In the genomic region with DNA sequence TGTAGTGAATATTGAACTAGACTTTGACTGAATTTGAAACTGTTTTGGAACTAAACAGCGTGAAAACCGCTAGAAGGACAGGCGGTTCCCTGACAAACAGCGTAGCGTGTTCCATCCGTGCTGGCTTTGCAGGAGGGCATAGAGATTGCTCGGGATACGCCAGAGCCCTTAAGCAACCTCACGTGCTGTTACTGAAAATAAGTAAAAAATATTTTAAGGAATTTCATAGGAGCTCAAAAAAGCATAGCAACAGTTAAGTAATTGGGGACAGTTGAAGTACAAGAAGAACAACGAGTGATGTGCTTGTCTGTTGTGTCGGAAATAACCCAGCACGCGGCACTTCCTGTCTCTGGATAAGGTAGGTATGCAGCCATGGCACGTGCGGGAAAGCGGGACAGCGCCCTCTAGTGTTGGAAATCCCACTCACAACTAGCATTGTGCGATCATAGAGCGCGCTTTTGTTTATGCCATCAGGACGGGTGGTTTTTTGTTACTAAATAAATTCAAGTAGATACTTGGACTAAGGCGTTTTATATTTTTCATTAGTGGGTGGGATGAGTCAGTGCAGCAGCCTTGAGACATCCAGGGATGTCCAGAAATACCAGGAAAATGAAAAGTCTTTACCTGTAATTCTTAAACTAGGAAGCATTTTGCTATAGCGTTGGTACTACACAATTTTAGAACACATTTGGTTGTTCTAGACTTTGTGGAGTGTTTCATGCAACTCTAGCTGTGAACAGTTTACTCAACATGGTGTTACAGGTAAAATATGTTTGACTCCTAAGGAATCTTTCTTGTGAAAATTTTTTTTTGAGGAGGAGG, we compare ENCODE assay signal across 8 cellular contexts. TPM values are rescaled to one million over a fixed set of nuclear protein-coding genes. Genes with fewer than 3 reads are reported as not detected.
DNase-seq lines count a peak whose midpoint lies in the region; ATAC-seq, FAIRE-seq and TF ChIP-seq lines count a peak whose summit lies in the region.

No MANE protein-coding gene starts in this region.

- peaks cover 38% of the 10 kb centered on the region for H3K4me1 Mint-ChIP-seq in T-helper 2 cell treated with Interferon-gamma antibody and Interleukin-4, amounts not matched to agents 5 μg/mL and 100 μg/mL, for 36 hours (ENCODE audit: low read depth)
- peaks cover 38% of the 10 kb centered on the region for H3K4me1 Mint-ChIP-seq in astrocyte (ENCODE audit: low read depth, unreplicated experiment)

- peak; percentile 89 for ATAC-seq in HG02571 (IDR thresholded peaks at IDR 0.05; ENCODE audit: unreplicated experiment)

- peaks cover 80% of the 10 kb centered on the region for H4K20me1 ChIP-seq in astrocyte (ENCODE audit: insufficient read depth, low read length)

- TF ChIP-seq CTCF in GM12873 (IDR thresholded peaks at IDR 0.05; ENCODE audit: insufficient read depth, low read depth, low read length, missing control alignments) = peak; percentile 93
- peak; percentile 90 for TF ChIP-seq CTCF in astrocyte (IDR thresholded peaks at IDR 0.05; ENCODE audit: insufficient read depth, low read depth, low read length)

- no peak overlapping the region for H2AFZ ChIP-seq in astrocyte (ENCODE audit: low read depth, low read length)

- no peak overlapping the region for H3K9ac ChIP-seq in astrocyte (ENCODE audit: low read length)

- peak overlapping the region; percentile 27 for H3K4me3 Mint-ChIP-seq in T-helper 2 cell treated with Interferon-gamma antibody and Interleukin-4, amounts not matched to agents 5 μg/mL and 100 μg/mL, for 36 hours
- H3K4me3 Mint-ChIP-seq in astrocyte (ENCODE audit: unreplicated experiment) = no peak overlapping the region

- no peak overlapping the region for H3K4me2 ChIP-seq in astrocyte (ENCODE audit: low read length)

- peaks cover 50% of the 10 kb centered on the region for H3K36me3 Mint-ChIP-seq in T-helper 2 cell treated with Interferon-gamma antibody and Interleukin-4, amounts not matched to agents 5 μg/mL and 100 μg/mL, for 36 hours (ENCODE audit: low read depth)
- peaks cover 13% of the 10 kb centered on the region for H3K36me3 Mint-ChIP-seq in astrocyte (ENCODE audit: low read depth, unreplicated experiment)

- peaks cover 64% of the 10 kb centered on the region for H3K36me3 ChIP-seq in astrocyte (ENCODE audit: insufficient read depth, low read length)

- peak overlapping the region; percentile 36 for H3K27ac ChIP-seq in astrocyte (ENCODE audit: low read depth, low read length)

- H3K79me2 ChIP-seq in astrocyte (ENCODE audit: insufficient read depth, low read length) = peaks cover 82% of the 10 kb centered on the region

- DNase-seq in NCI-H1048 (lab: John Stamatoyannopoulos, UW) = peak; percentile 88
- DNase-seq in T-helper 2 cell treated with Interferon-gamma antibody and Interleukin-4, amounts not matched to agents 5 μg/mL and 100 μg/mL, for 36 hours (ENCODE audit: low spot score) = peak; percentile 79
- peak; percentile 62 for DNase-seq in astrocyte (ENCODE audit: low read depth)
- peak; percentile 75 for DNase-seq in iPS DF 4.7 (ENCODE audit: extremely low read depth, low spot score)
- DNase-seq in smooth muscle cell of the brain vasculature (ENCODE audit: low read depth, low spot score) = peak; percentile 61
- DNase-seq in cortex of kidney (lab: John Stamatoyannopoulos, UW) = no peak

- no peaks in the 10 kb centered on the region for H3K9me3 Mint-ChIP-seq in T-helper 2 cell treated with Interferon-gamma antibody and Interleukin-4, amounts not matched to agents 5 μg/mL and 100 μg/mL, for 36 hours
- no peaks in the 10 kb centered on the region for H3K9me3 Mint-ChIP-seq in astrocyte (ENCODE audit: unreplicated experiment)

- H3K27ac Mint-ChIP-seq in T-helper 2 cell treated with Interferon-gamma antibody and Interleukin-4, amounts not matched to agents 5 μg/mL and 100 μg/mL, for 36 hours = peak overlapping the region; percentile 73
- peak overlapping the region; percentile 29 for H3K27ac Mint-ChIP-seq in astrocyte (ENCODE audit: unreplicated experiment)

- no peaks in the 10 kb centered on the region for H3K27me3 ChIP-seq in astrocyte (ENCODE audit: insufficient read depth, low read length)

- no peaks in the 10 kb centered on the region for H3K27me3 Mint-ChIP-seq in T-helper 2 cell treated with Interferon-gamma antibody and Interleukin-4, amounts not matched to agents 5 μg/mL and 100 μg/mL, for 36 hours (ENCODE audit: low read depth)
- H3K27me3 Mint-ChIP-seq in astrocyte (ENCODE audit: low read depth, unreplicated experiment) = no peaks in the 10 kb centered on the region

- no peaks in the 10 kb centered on the region for H3K9me3 ChIP-seq in astrocyte (ENCODE audit: insufficient read depth, low read depth, low read length)

- no peak overlapping the region for H3K4me3 ChIP-seq in astrocyte (ENCODE audit: insufficient read depth, low read depth, low read length)

- peaks cover 30% of the 10 kb centered on the region for H3K4me1 ChIP-seq in astrocyte (ENCODE audit: insufficient read depth, low read length)

- FAIRE-seq in astrocyte (lab: Jason Lieb, UNC) = no peak

RNA-seq across cellular contexts. Expression of gene DNAJB6, which starts 50.4 kb away (rescaled TPM):
- 158 and 179 TPM in 2 replicates for total RNA-seq in astrocyte
